Comparison of ENCODE assay signal across 8 cellular contexts in the genomic region with DNA sequence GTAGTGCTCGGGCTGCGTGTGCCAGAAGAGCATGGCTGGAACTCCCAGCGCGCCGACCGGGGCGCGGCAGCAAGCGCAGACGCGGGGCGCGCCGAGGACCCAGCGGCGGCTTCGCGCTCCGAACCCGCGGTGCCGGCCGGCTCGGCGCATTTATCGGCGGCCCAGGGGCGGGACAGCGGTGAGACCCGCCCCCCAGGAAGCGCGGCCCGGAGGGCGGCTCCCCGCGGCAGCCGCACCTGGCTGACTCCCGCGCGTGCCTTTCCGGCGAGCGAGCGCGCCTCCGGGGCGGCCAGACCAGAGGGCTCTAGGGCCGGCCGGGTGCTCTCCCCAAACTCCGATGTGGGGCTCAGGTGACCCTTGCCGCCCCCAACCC. TPM values are rescaled to one million over a fixed set of nuclear protein-coding genes. Genes with fewer than 3 reads are reported as not detected.
A peak's percentile ranks its signal among the peaks of the same experiment; 100 is the strongest.
DNase-seq lines count a peak whose midpoint lies in the region; ATAC-seq and TF ChIP-seq lines count a peak whose summit lies in the region.

Gene TFCP2L1 (minus strand): TSS at position 126 of the 373 bp plus-strand sequence. CDS start 93 bp downstream, at position 33.

- H3K36me3 ChIP-seq in brain microvascular endothelial cell (replicated peaks), result no peaks in the 10 kb centered on the region
- H3K36me3 ChIP-seq in lung (ENCODE audit: control insufficient read depth in 2 of 2, insufficient read depth in 2 of 2, low read length in 2 of 2), result no peaks in the 10 kb centered on the region
- H3K36me3 ChIP-seq in tibial nerve, result no peaks in the 10 kb centered on the region
- H3K36me3 ChIP-seq in uterus, result no peaks in the 10 kb centered on the region

- intact Hi-C loops in uterus (cut with DNase I; ENCODE audit: low total_unique reads), result no loop called here

- WGBS in lung, 2 donors, result 0 to 1% methylated on average over 24 to 51 of the region's 51 CpGs
- WGBS in tibial nerve, 2 donors, result 0 to 1% methylated on average over 3 to 9 of the region's 51 CpGs

- peak; percentile 41 for ATAC-seq in GM19025 (IDR thresholded peaks at IDR 0.05; ENCODE audit: low read depth, unreplicated experiment)
- peak; percentile 83 for ATAC-seq in lung (ENCODE audit: insufficient read depth, low FRiP score)

- TF ChIP-seq CTCF in brain microvascular endothelial cell (IDR thresholded peaks at IDR 0.05; ENCODE audit: low read depth, low read length, missing control alignments) (no peak), lung (IDR thresholded peaks at IDR 0.05; ENCODE audit: control extremely low read depth, extremely low read depth) (no peak), tibial nerve (IDR thresholded peaks at IDR 0.05) (no peak), uterus (IDR thresholded peaks at IDR 0.05) (no peak)

- H3K4me1 ChIP-seq in lung (ENCODE audit: control insufficient read depth in 2 of 2, insufficient read depth in 2 of 2, low read length in 2 of 2), result peaks cover 0 to 2% of the 10 kb centered on the region in 2 donors
- H3K4me1 ChIP-seq in tibial nerve, result peaks cover 0 to 17% (median 4%) of the 10 kb centered on the region in 4 donors
- no peaks in the 10 kb centered on the region for H3K4me1 ChIP-seq in uterus

- H3K27ac ChIP-seq in brain microvascular endothelial cell, result no peak within 1 kb of the TSS
- peak within 1 kb of the TSS in 1 of 2 donors; percentile 76 for H3K27ac ChIP-seq in lung (ENCODE audit: low read depth in 1 of 2, low read length in 1 of 2)
- H3K27ac ChIP-seq in tibial nerve, result no peak within 1 kb of the TSS
- H3K27ac ChIP-seq in uterus, result no peak within 1 kb of the TSS

- DNase-seq in ACHN (peak; percentile 34), NCI-H226 (peak; percentile 37), brain microvascular endothelial cell (no peak), lung (ENCODE audit: low spot score) (peak; percentile 45), tibial nerve (ENCODE audit: low spot score in 2 of 2) (no peak), uterus (no peak), NOMO-1 treated with dmso at 0.1 percent for 144 hours (lab: John Stamatoyannopoulos, UW; ENCODE audit: unreplicated experiment) (no peak)

- no peak for TF ChIP-seq EP300 in tibial nerve (IDR thresholded peaks at IDR 0.05)

- peaks cover 0 to 2% of the 10 kb centered on the region in 2 donors for H3K9me3 ChIP-seq in lung (ENCODE audit: control insufficient read depth in 2 of 2, insufficient read depth in 1 of 2, low read length in 1 of 2)
- H3K9me3 ChIP-seq in tibial nerve, result no peaks in the 10 kb centered on the region
- H3K9me3 ChIP-seq in uterus, result no peaks in the 10 kb centered on the region

- in situ Hi-C loops in ACHN (cut with HindIII; ENCODE audit: low pct_ligation_motif_present, low pct_unique_long_range_greater_than_20kb, low sequenced_read_pairs) (no loop called here), brain microvascular endothelial cell (cut with HindIII; ENCODE audit: low pct_ligation_motif_present, low sequenced_read_pairs) (no loop called here)

- H3K27me3 ChIP-seq in brain microvascular endothelial cell (replicated peaks), result peaks cover 29% of the 10 kb centered on the region
- H3K27me3 ChIP-seq in lung (ENCODE audit: control insufficient read depth, insufficient read depth), result no peaks in the 10 kb centered on the region
- peaks cover 0 to 37% of the 10 kb centered on the region in 2 donors for H3K27me3 ChIP-seq in tibial nerve
- H3K27me3 ChIP-seq in uterus, result peaks cover 0 to 3% of the 10 kb centered on the region in 2 donors

- H3K4me3 ChIP-seq in brain microvascular endothelial cell (ENCODE audit: low read depth, low read length) (peak within 1 kb of the TSS; percentile 15), lung (peak within 1 kb of the TSS; percentile 42), tibial nerve (peak within 1 kb of the TSS; percentile 11 to 52 (median 38)), uterus (no peak within 1 kb of the TSS)

- TF ChIP-seq POLR2A in tibial nerve (IDR thresholded peaks at IDR 0.05) (no peak), uterus (IDR thresholded peaks at IDR 0.05) (peak in 1 of 2 donors; percentile 40)

RNA-seq across cellular contexts. Expression of gene TFCP2L1, which starts in this region (rescaled TPM):
- total RNA-seq in lung, result 10 to 100 TPM in 1 of 2 donors, 1 to 10 TPM in 1; 2.8 to 36.1 TPM
- polyA plus RNA-seq in lung, result 1 to 10 TPM; 6.3 to 7.1 TPM
- total RNA-seq in tibial nerve, result under 1 TPM; 0.20 to 0.63 (median 0.41) TPM
- total RNA-seq in uterus, result 1 to 10 TPM in 2 of 4 donors, under 1 TPM in 2; under 0.01 to 6.2 (median 2.1) TPM

Comparison
In these comparisons a context has a peak if more than half of its experiments do, and no peak if none do; other contexts are left out.
1. DNase-seq: peak in ACHN (single experiment), NCI-H226 (single experiment) and lung (single experiment); none in brain microvascular endothelial cell (single experiment), tibial nerve (0 of 2), uterus (0 of 2) and NOMO-1 treated with dmso at 0.1 percent for 144 hours (single experiment).
2. H3K4me3 ChIP-seq: peak in brain microvascular endothelial cell (single experiment), lung (single experiment) and tibial nerve (4 of 4); none in uterus (0 of 2).